Comparison of ENCODE assay signal across 27 cellular contexts in genomic region chr20:51333446-51333845, GRCh38.
"Had no signal": no experiment of that assay in that cellular context is flagged by ENCODE, and none has a peak within 500 bp of the region (broad histone marks: within the 10 kb centered on the region; RNA-seq: fewer than 3 reads in every experiment).

No MANE protein-coding gene starts in this region.

- H3K4me3 Mint-ChIP-seq: immature natural killer cell, natural killer cell, type B pancreatic cell had no signal

- H3K36me3 ChIP-seq: esophagus muscularis mucosa, left ventricle myocardium inferior, lower lobe of right lung, neutrophil, right lobe of liver, stomach, thyroid gland had no signal

- H3K27ac Mint-ChIP-seq: immature natural killer cell, natural killer cell, progenitor cell of endocrine pancreas, type B pancreatic cell had no signal

- H3K79me2 ChIP-seq: parathyroid adenoma had no signal

- H3K9ac ChIP-seq: parathyroid adenoma had no signal

- H3K27ac ChIP-seq: coronary artery, esophagus muscularis mucosa, left ventricle myocardium inferior, lower lobe of right lung, neutrophil, parathyroid adenoma, right lobe of liver, stomach, thyroid gland had no signal

- H3K9me3 Mint-ChIP-seq: immature natural killer cell, natural killer cell had no signal

- DNase-seq: dermis blood vessel endothelial cell; effector memory CD4-positive, alpha-beta T cell; foreskin keratinocyte; glutamatergic neuron; hypothalamus; immature natural killer cell; islet precursor cell; kidney glomerular epithelial cell; left colon; left ventricle myocardium inferior; lower lobe of right lung; natural killer cell; right lobe of liver; small intestine; stimulated activated CD4-positive, alpha-beta T cell treated with anti-CD3 and anti-CD28 coated beads, Interleukin-12 subunit alpha, Interleukin-12 subunit beta, amount 100 ng/mL, for 4 hours; stimulated activated CD4-positive, alpha-beta T cell treated with anti-CD3 and anti-CD28 coated beads, Interleukin-1b, Interleukin-23, amount 100 ng/mL, for 48 hours; stimulated activated CD4-positive, alpha-beta T cell treated with anti-CD3 and anti-CD28 coated beads, Interleukin-4, amount 100 ng/mL, for 1 hour; stimulated activated CD8-positive, alpha-beta memory T cell treated with anti-CD3 and anti-CD28 coated beads, Interleukin-4, amount 100 ng/mL, for 48 hours; stimulated activated naive CD4-positive, alpha-beta T cell treated with Interleukin-2 at 50 U/mL for 16 hours; stomach; thyroid gland had no signal

- H3K9me3 ChIP-seq: esophagus muscularis mucosa, left ventricle myocardium inferior, lower lobe of right lung, neutrophil, right lobe of liver, stomach, thyroid gland had no signal

- H2AFZ ChIP-seq: parathyroid adenoma had no signal

- H3K4me3 ChIP-seq: coronary artery, esophagus muscularis mucosa, left ventricle myocardium inferior, lower lobe of right lung, right lobe of liver, stomach, thyroid gland had no signal

- H3K27me3 ChIP-seq: esophagus muscularis mucosa, foreskin keratinocyte, neutrophil, right lobe of liver, stomach, thyroid gland had no signal

- H3K36me3 Mint-ChIP-seq: natural killer cell, type B pancreatic cell had no signal

- H3K4me1 ChIP-seq: esophagus muscularis mucosa, left ventricle myocardium inferior, lower lobe of right lung, parathyroid adenoma, right lobe of liver, stomach, thyroid gland had no signal

- ATAC-seq: foreskin keratinocyte, left colon, lower lobe of right lung, natural killer cell, right lobe of liver had no signal
